Comparison of ENCODE assay signal across 19 cellular contexts in genomic region chr3:45603226-45603625, GRCh38.
"Had no signal": no experiment of that assay in that cellular context is flagged by ENCODE, and none has a peak within 500 bp of the region (broad histone marks: within the 10 kb centered on the region; RNA-seq: fewer than 3 reads in every experiment).

No MANE protein-coding gene starts in this region.

- H3K27me3 ChIP-seq: body of pancreas, colonic mucosa, gastroesophageal sphincter, upper lobe of right lung had no signal

- H3K4me3 ChIP-seq: body of pancreas, colonic mucosa, gastroesophageal sphincter, upper lobe of right lung had no signal

- H3K36me3 ChIP-seq: colonic mucosa had no signal

- DNase-seq: activated CD4-positive, alpha-beta memory T cell treated with anti-CD3 and anti-CD28 coated beads, Interleukin-2, amount 10 ng/mL, durations not matched to agents 7 days and 5 days; activated CD4-positive, alpha-beta T cell treated with anti-CD3 and anti-CD28 coated beads for 36 hours; activated CD8-positive, alpha-beta memory T cell treated with anti-CD3 and anti-CD28 coated beads, Interleukin-2, amount 10 ng/mL, durations not matched to agents 7 days and 5 days; activated naive CD4-positive, alpha-beta T cell; activated naive CD8-positive, alpha-beta T cell treated with anti-CD3 and anti-CD28 coated beads, Interleukin-2, amount 10 ng/mL, durations not matched to agents 7 days and 5 days; activated T-cell treated with anti-CD3 and anti-CD28 coated beads, Interleukin-2, amount 50 U/mL, for 1 hour; amygdala; body of pancreas; colonic mucosa; immature natural killer cell; kidney glomerular epithelial cell; mesenchymal stem cell; natural killer cell; retina; small intestine; stimulated activated CD4-positive, alpha-beta T cell treated with anti-CD3 and anti-CD28 coated beads, Interleukin-4, amount 100 ng/mL, for 1 hour; stimulated activated naive CD8-positive, alpha-beta T cell treated with anti-CD3 and anti-CD28 coated beads, Interleukin-15, amount 100 ng/mL, for 72 hours; upper lobe of right lung had no signal

- H3K27ac ChIP-seq: body of pancreas, colonic mucosa, upper lobe of right lung had no signal

- H3K9me3 ChIP-seq: body of pancreas, colonic mucosa, gastroesophageal sphincter, upper lobe of right lung had no signal
